21 cellular contexts compared by ENCODE assay signal in genomic region chr3:78893161-78893560, GRCh38.
DNase-seq lines count a peak whose midpoint lies in the region; ATAC-seq, FAIRE-seq and TF ChIP-seq lines count a peak whose summit lies in the region.
"Had no signal": no experiment of that assay in that cellular context is flagged by ENCODE, and none has a peak within 500 bp of the region (broad histone marks: within the 10 kb centered on the region; RNA-seq: fewer than 3 reads in every experiment).

No MANE protein-coding gene starts in this region.

- H3K27me3 Mint-ChIP-seq in GM23338 (ENCODE audit: insufficient read depth, low read depth, poor library complexity) = no peaks in the 10 kb centered on the region
- no peaks in the 10 kb centered on the region for H3K27me3 Mint-ChIP-seq in activated T-cell treated with anti-CD3 and anti-CD28 coated beads, Interleukin-2, amount 50 U/mL, for 4 hours (ENCODE audit: low read depth)
- H3K27me3 Mint-ChIP-seq: CD4-positive, alpha-beta memory T cell had no signal

- H3K23me2 ChIP-seq in H1 (ENCODE audit: low read depth, low read length) = no peaks in the 10 kb centered on the region

- H2AFZ ChIP-seq in GM23338 (no peak overlapping the region), H1 (ENCODE audit: low read length) (no peak overlapping the region), trophoblast cell (ENCODE audit: insufficient read depth, low read length, poor library complexity) (no peak overlapping the region)

- H3K36me3 ChIP-seq in GM23338 (ENCODE audit: insufficient read depth) = no peaks in the 10 kb centered on the region
- H3K36me3 ChIP-seq in H1 (ENCODE audit: control insufficient read depth in 2 of 4, insufficient read depth in 4 of 4, low read length in 3 of 4) = no peaks in the 10 kb centered on the region
- no peaks in the 10 kb centered on the region for H3K36me3 ChIP-seq in trophoblast cell (ENCODE audit: control insufficient read depth in 1 of 2, insufficient read depth in 2 of 2, low read length in 2 of 2)
- H3K36me3 ChIP-seq in BE2C = no peaks in the 10 kb centered on the region
- H3K36me3 ChIP-seq: HAP-1 had no signal

- H2BK5ac ChIP-seq in H1 (ENCODE audit: low read depth, low read length) (no peak overlapping the region), trophoblast cell (ENCODE audit: low read depth, low read length, poor library complexity) (no peak overlapping the region)

- no peak overlapping the region for H3K18ac ChIP-seq in H1 (ENCODE audit: extremely low read depth, low read length)
- H3K18ac ChIP-seq in trophoblast cell (ENCODE audit: low read length) = no peak overlapping the region

- POLR2A ChIA-PET in H1 (lab: Charles Lee; ENCODE audit: partially characterized antibody) = no interaction called here

- no peak overlapping the region for H2BK15ac ChIP-seq in H1 (ENCODE audit: low read length)

- H3K4me3 ChIP-seq in GM23338 (no peak overlapping the region), H1 (ENCODE audit: extremely low read depth in 1 of 4, insufficient read depth in 2 of 4, low read depth in 3 of 4, low read length in 4 of 4) (no peak overlapping the region), trophoblast cell (ENCODE audit: low read depth, low read length) (no peak overlapping the region), BE2C (ENCODE audit: low read depth, low read length) (no peak overlapping the region)
- H3K4me3 ChIP-seq: HAP-1, K562 had no signal

- H4K12ac ChIP-seq in trophoblast cell (ENCODE audit: low read depth, low read length) = no peak overlapping the region

- TF ChIP-seq POLR2A in H1 (IDR thresholded peaks at IDR 0.05; ENCODE audit: control extremely low read depth in 1 of 2, low read depth in 2 of 2, low read length in 2 of 2) = no peak

- no peak for TF ChIP-seq EP300 in H1 (IDR thresholded peaks at IDR 0.05; ENCODE audit: borderline replicate concordance in 1 of 2, low read depth in 2 of 2, low read length in 2 of 2)

- H3K36me3 Mint-ChIP-seq in GM23338 (ENCODE audit: low read depth) = no peaks in the 10 kb centered on the region
- no peaks in the 10 kb centered on the region for H3K36me3 Mint-ChIP-seq in activated T-cell treated with anti-CD3 and anti-CD28 coated beads, Interleukin-2, amount 50 U/mL, for 4 hours (ENCODE audit: insufficient read depth)
- H3K36me3 Mint-ChIP-seq: CD14-positive monocyte; CD4-positive, alpha-beta memory T cell had no signal

- no peak overlapping the region for H3K56ac ChIP-seq in H1 (replicated peaks; ENCODE audit: insufficient read length, low read depth, low read length)

- peaks cover 6% of the 10 kb centered on the region; the same call in 1 of the 2 replicates for H4K20me1 ChIP-seq in GM23338 (replicated peaks; ENCODE audit: insufficient read depth)
- peaks cover 0 to 2% of the 10 kb centered on the region in 2 experiments for H4K20me1 ChIP-seq in H1 (replicated peaks in 1 of 2; ENCODE audit: control insufficient read depth in 1 of 2, insufficient read depth in 2 of 2, low read length in 2 of 2)

- WGBS in H1 (ENCODE audit: extremely low coverage in 1 of 2, insufficient coverage in 1 of 2, insufficient read length in 1 of 2, insufficient replicate concordance in 2 of 2, low coverage in 1 of 2, low lambda C conversion rate in 2 of 2, missing lambda C conversion rate in 1 of 2), 2 experiments = 80% methylated on average over 4 of the region's 4 CpGs; no CpG with 5 or more reads in 1 of the 2 experiments
- no CpG with 5 or more reads among the region's 4 CpGs for WGBS in trophoblast cell (ENCODE audit: extremely low coverage, insufficient coverage, insufficient read length)

- no peak overlapping the region for H2BK120ac ChIP-seq in H1 (replicated peaks; ENCODE audit: low read depth, low read length)
- no peak overlapping the region for H2BK120ac ChIP-seq in trophoblast cell (ENCODE audit: insufficient read depth, low read length, poor library complexity)

- H3F3A ChIP-seq in GM23338 (replicated peaks; ENCODE audit: low read depth) = no peaks in the 10 kb centered on the region

- H3K79me2 ChIP-seq in GM23338 (replicated peaks; ENCODE audit: insufficient read depth) (peaks cover 20% of the 10 kb centered on the region), H1 (ENCODE audit: control insufficient read depth in 1 of 2, insufficient read depth in 2 of 2, low read length in 2 of 2) (peaks cover 0 to 42% of the 10 kb centered on the region in 2 experiments; a peak in 2 of 4 replicates), trophoblast cell (ENCODE audit: control insufficient read depth, insufficient read depth, low read length, poor library complexity) (no peaks in the 10 kb centered on the region)

- no peak overlapping the region for H3K27ac ChIP-seq in GM23338 (ENCODE audit: low read depth)
- H3K27ac ChIP-seq in H1 (ENCODE audit: low read depth, low read length) = no peak overlapping the region
- no peak overlapping the region for H3K27ac ChIP-seq in trophoblast cell (ENCODE audit: low read depth, low read length)

- H2BK12ac ChIP-seq in H1 (ENCODE audit: low read depth, low read length) (no peak overlapping the region), trophoblast cell (ENCODE audit: low read length) (no peak overlapping the region)

- H3K4me1 ChIP-seq in GM23338 (ENCODE audit: insufficient read depth) (peaks cover 26% of the 10 kb centered on the region), H1 (replicated peaks in 1 of 4; ENCODE audit: control insufficient read depth in 3 of 4, insufficient read depth in 4 of 4, low read length in 3 of 4) (peaks cover 0 to 9% (median 7%) of the 10 kb centered on the region in 4 experiments; a peak in 2 of 7 replicates), trophoblast cell (ENCODE audit: control insufficient read depth in 1 of 2, insufficient read depth in 2 of 2, low read length in 2 of 2) (peaks cover 0 to 5% of the 10 kb centered on the region in 2 experiments), BE2C (peaks cover 4% of the 10 kb centered on the region; the same call in 1 of the 2 replicates)

- peaks cover 2% of the 10 kb centered on the region; the same call in 1 of the 2 replicates for H3K79me1 ChIP-seq in H1 (ENCODE audit: low read depth, low read length)
- H3K79me1 ChIP-seq in trophoblast cell (ENCODE audit: low read length) = no peaks in the 10 kb centered on the region

- H4K5ac ChIP-seq in H1 (ENCODE audit: insufficient read length, low read depth, low read length) = no peak overlapping the region

- TF ChIP-seq CTCF in GM23338 (conservative IDR thresholded peaks at IDR 0.05; ENCODE audit: low read depth in 2 of 2) (no peak), H1 (IDR thresholded peaks at IDR 0.05; ENCODE audit: control extremely low read depth in 1 of 3, insufficient read depth in 1 of 3, low read depth in 1 of 3, low read length in 3 of 3) (no peak), BE2C (IDR thresholded peaks at IDR 0.05; ENCODE audit: low read depth, low read length) (no peak)

- H3K27ac Mint-ChIP-seq in GM23338 = no peak overlapping the region; the same call in 1 of the 2 replicates
- H3K27ac Mint-ChIP-seq: CD14-positive monocyte; CD4-positive, alpha-beta memory T cell had no signal

- H3K27me3 ChIP-seq in GM23338 (ENCODE audit: insufficient read depth) = no peaks in the 10 kb centered on the region
- H3K27me3 ChIP-seq in H1 (replicated peaks in 1 of 4; ENCODE audit: control insufficient read depth in 3 of 4, extremely low read depth in 1 of 4, insufficient read depth in 3 of 4, low read length in 3 of 4) = no peaks in the 10 kb centered on the region
- H3K27me3 ChIP-seq in trophoblast cell (ENCODE audit: insufficient read depth, low read length) = no peaks in the 10 kb centered on the region
- no peaks in the 10 kb centered on the region for H3K27me3 ChIP-seq in BE2C

- no peak for TF ChIP-seq RAD21 in H1 (IDR thresholded peaks at IDR 0.05 in 1 of 2, conservative IDR thresholded peaks at IDR 0.05 in 1 of 2; ENCODE audit: low read depth in 2 of 2, low read length in 2 of 2)

- H4K91ac ChIP-seq in H1 (replicated peaks; ENCODE audit: insufficient read length, low read length) (no peak overlapping the region), trophoblast cell (ENCODE audit: low read depth, low read length) (no peak overlapping the region)

- FAIRE-seq in H1 (lab: Jason Lieb, UNC) = no peak
- FAIRE-seq: G401.6, GM12891, HTR-8/SVneo, K562 had no signal

- CTCF ChIA-PET in H1 (lab: Charles Lee; ENCODE audit: partially characterized antibody) = no interaction called here

- H3K9me3 ChIP-seq in H1 (ENCODE audit: insufficient read depth in 2 of 2, low read depth in 1 of 2, low read length in 1 of 2) (no peaks in the 10 kb centered on the region), trophoblast cell (ENCODE audit: insufficient read depth, low read depth, low read length) (no peaks in the 10 kb centered on the region), BE2C (no peaks in the 10 kb centered on the region)
- H3K9me3 ChIP-seq: HAP-1 had no signal

- H3K4me1 Mint-ChIP-seq in GM23338 = peaks cover 38% of the 10 kb centered on the region
- H3K4me1 Mint-ChIP-seq in activated T-cell treated with anti-CD3 and anti-CD28 coated beads, Interleukin-2, amount 50 U/mL, for 4 hours (ENCODE audit: low read depth) = no peaks in the 10 kb centered on the region
- H3K4me1 Mint-ChIP-seq: CD14-positive monocyte; CD4-positive, alpha-beta memory T cell had no signal

- H2AK5ac ChIP-seq in H1 (ENCODE audit: low read depth, low read length) = no peak overlapping the region
- no peak overlapping the region for H2AK5ac ChIP-seq in trophoblast cell (ENCODE audit: low read length)

- H3K9me3 Mint-ChIP-seq in GM23338 = no peaks in the 10 kb centered on the region
- peaks cover 26% of the 10 kb centered on the region for H3K9me3 Mint-ChIP-seq in activated T-cell treated with anti-CD3 and anti-CD28 coated beads, Interleukin-2, amount 50 U/mL, for 4 hours

- peak; percentile 76 for ATAC-seq in GM23338
- ATAC-seq in activated T-cell treated with anti-CD3 and anti-CD28 coated beads, Interleukin-2, amount 50 U/mL, for 4 hours = no peak
- ATAC-seq: K562 had no signal

- no peak overlapping the region for H3K14ac ChIP-seq in H1 (ENCODE audit: insufficient read length)
- no peak overlapping the region for H3K14ac ChIP-seq in trophoblast cell (ENCODE audit: low read length)

- H3K23ac ChIP-seq in H1 (ENCODE audit: insufficient read length) (no peak overlapping the region), trophoblast cell (ENCODE audit: low read length) (no peak overlapping the region)

- no peak overlapping the region for H2BK20ac ChIP-seq in H1 (ENCODE audit: low read length)

- DNase-seq in GM23338 (ENCODE audit: low spot score) (peak; percentile 63), H1 (ENCODE audit: low read depth in 1 of 2, low spot score in 2 of 2) (no peak), iPS-NIHi7 (ENCODE audit: extremely low spot score) (peak; percentile 11), trophoblast cell (peak; percentile 30 to 77), BE2C (no peak), NOMO-1 (lab: John Stamatoyannopoulos, UW; ENCODE audit: unreplicated experiment in 2 of 2) (no peak)
- no peak for DNase-seq in activated naive CD4-positive, alpha-beta T cell treated with anti-CD3 and anti-CD28 coated beads, Interleukin-2, amount 50 U/mL, for 16 hours
- no peak for DNase-seq in activated T-cell treated with anti-CD3 and anti-CD28 coated beads, Interleukin-2, amount 50 U/mL, for 4 hours
- DNase-seq: ACHN; Calu3; CD4-positive, alpha-beta memory T cell; DND-41; EL; GOT3; IMR-90 had no signal

- H3K9me2 ChIP-seq in GM23338 (ENCODE audit: insufficient read depth) = no peaks in the 10 kb centered on the region

- no peak overlapping the region for H3K4me2 ChIP-seq in GM23338
- no peak overlapping the region for H3K4me2 ChIP-seq in H1 (ENCODE audit: insufficient read depth in 1 of 2, low read depth in 2 of 2, low read length in 2 of 2)
- no peak overlapping the region for H3K4me2 ChIP-seq in trophoblast cell (ENCODE audit: low read length)

- H3K4ac ChIP-seq in H1 (replicated peaks; ENCODE audit: insufficient read length, low read depth, low read length) (no peak overlapping the region), trophoblast cell (ENCODE audit: low read depth, low read length) (no peak overlapping the region)

- H4K8ac ChIP-seq in H1 (ENCODE audit: extremely low read depth, insufficient read depth, low read length) (no peak overlapping the region), trophoblast cell (ENCODE audit: low read depth, low read length) (no peak overlapping the region)

- no peak overlapping the region for H3K4me3 Mint-ChIP-seq in GM23338
- no peak overlapping the region for H3K4me3 Mint-ChIP-seq in activated T-cell treated with anti-CD3 and anti-CD28 coated beads, Interleukin-2, amount 50 U/mL, for 4 hours
- H3K4me3 Mint-ChIP-seq: CD14-positive monocyte; CD4-positive, alpha-beta memory T cell had no signal

- no peak overlapping the region for H3K9ac ChIP-seq in H1 (replicated peaks in 1 of 4; ENCODE audit: extremely low read depth in 1 of 4, low read depth in 3 of 4, low read length in 3 of 4)
- no peak overlapping the region for H3K9ac ChIP-seq in trophoblast cell (ENCODE audit: low read length)

Comparison
In these comparisons a context has a peak if more than half of its experiments do, and no peak if none do; other contexts are left out.
1. DNase-seq: peak in GM23338 (single experiment), iPS-NIHi7 (single experiment) and trophoblast cell (2 of 2); none in H1 (0 of 2), activated naive CD4-positive, alpha-beta T cell treated with anti-CD3 and anti-CD28 coated beads, Interleukin-2, amount 50 U/mL, for 16 hours (single experiment), BE2C (single experiment), activated T-cell treated with anti-CD3 and anti-CD28 coated beads, Interleukin-2, amount 50 U/mL, for 4 hours (single experiment) and NOMO-1 (0 of 2).